ENCODE assay signal across 16 cellular contexts in the genomic region with DNA sequence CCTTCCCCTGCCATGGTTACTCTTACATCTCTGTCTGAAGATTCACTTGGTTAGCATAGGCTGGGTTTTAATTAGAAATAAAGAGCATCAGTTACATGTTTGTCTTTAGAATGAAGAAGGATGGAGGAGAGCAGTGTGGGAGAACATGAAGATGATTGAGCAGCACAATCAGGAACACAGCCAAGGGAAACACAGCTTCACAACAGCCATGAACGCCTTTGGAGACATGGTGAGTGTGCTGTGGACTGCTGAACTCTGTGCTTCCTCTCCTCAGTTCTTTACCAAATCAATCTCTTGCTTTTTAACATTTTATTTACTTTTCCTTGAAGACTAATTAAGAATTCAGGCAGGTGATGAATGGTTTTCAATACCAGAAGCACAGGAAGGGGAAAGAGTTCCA. TPM values are rescaled to one million over a fixed set of nuclear protein-coding genes. Genes with fewer than 3 reads are reported as not detected.
DNase-seq lines count a peak whose midpoint lies in the region; ATAC-seq and TF ChIP-seq lines count a peak whose summit lies in the region.
"Had no signal": no experiment of that assay in that cellular context is flagged by ENCODE, and none has a peak within 500 bp of the region (broad histone marks: within the 10 kb centered on the region; RNA-seq: fewer than 3 reads in every experiment).

No MANE protein-coding gene starts in this region.

- peak overlapping the region; percentile 56 to 73 (median 63) for H3K27ac Mint-ChIP-seq in nephron
- H3K27ac Mint-ChIP-seq: B cell; CD4-positive, alpha-beta T cell; HFFc6 had no signal

- H3K9me3 Mint-ChIP-seq in nephron, result no peaks in the 10 kb centered on the region
- H3K9me3 Mint-ChIP-seq: CD4-positive, alpha-beta T cell; HFFc6 had no signal

- no peak for ATAC-seq in left cardiac atrium

- H3K36me3 Mint-ChIP-seq in nephron (ENCODE audit: low read depth), result no peaks in the 10 kb centered on the region

- H3K4me1 Mint-ChIP-seq in nephron, result peaks cover 45% of the 10 kb centered on the region
- H3K4me1 Mint-ChIP-seq: B cell had no signal

- no peaks in the 10 kb centered on the region for H3K27me3 Mint-ChIP-seq in nephron (ENCODE audit: low read depth)

- intact Hi-C loops in left cardiac atrium (cut with DNase I), result loop anchor here in 1 of 2 donors (5.0 kb wide), 1 partner anchor 612 kb away; no protein-coding TSS in a partner anchor

- DNase-seq in astrocyte of the hippocampus (ENCODE audit: low read depth, low spot score) (peak; percentile 29), fibroblast of peridontal ligament (ENCODE audit: extremely low read depth) (peak; percentile 20), left cardiac atrium (no peak), mucosa of gallbladder (ENCODE audit: low spot score) (no peak), SIG-M5 (lab: John Stamatoyannopoulos, UW) (no peak)
- no peak for DNase-seq in stimulated activated CD4-positive, alpha-beta T cell treated with anti-CD3 and anti-CD28 coated beads, Interleukin-2, amount 100 ng/mL, for 24 hours
- DNase-seq: C1 segment of cervical spinal cord; Calu3; CD4-positive, alpha-beta T cell; DMS 273 treated with DMSO at 0.1 percent for 48 hours; HCEC 1CT; HFFc6 had no signal

- no peak for TF ChIP-seq CTCF in nephron (IDR thresholded peaks at IDR 0.05; ENCODE audit: unreplicated experiment in 3 of 3)

- H3K4me3 Mint-ChIP-seq in nephron, result no peak overlapping the region
- H3K4me3 Mint-ChIP-seq: B cell; CD4-positive, alpha-beta T cell; HFFc6 had no signal

RNA-seq across cellular contexts. Expression of gene SPATA31E1, which starts 38.2 kb away (rescaled TPM):
- total RNA-seq in left cardiac atrium, result not detected
- not detected for total RNA-seq in mucosa of gallbladder
- total RNA-seq: B cell; Calu3; CD4-positive, alpha-beta T cell; Daoy; H4; HFFc6 had no signal

Comparison
In these comparisons a context has a peak if more than half of its experiments do, and no peak if none do; other contexts are left out.
1. DNase-seq: peak in astrocyte of the hippocampus (single experiment) and fibroblast of peridontal ligament (single experiment); none in left cardiac atrium (single experiment), stimulated activated CD4-positive, alpha-beta T cell treated with anti-CD3 and anti-CD28 coated beads, Interleukin-2, amount 100 ng/mL, for 24 hours (0 of 2), mucosa of gallbladder (single experiment) and SIG-M5 (single experiment).